ENCODE assay signal across 2 cellular contexts in genomic region chr21:45439901-45440461, GRCh38.
TF ChIP-seq lines count a peak whose summit lies in the region.

No MANE protein-coding gene starts in this region.

TF ChIP-seq in GM23338, 12 proteins besides CTCF, POLR2A, EP300 and RAD21:
- TF ChIP-seq, protein P1, sequence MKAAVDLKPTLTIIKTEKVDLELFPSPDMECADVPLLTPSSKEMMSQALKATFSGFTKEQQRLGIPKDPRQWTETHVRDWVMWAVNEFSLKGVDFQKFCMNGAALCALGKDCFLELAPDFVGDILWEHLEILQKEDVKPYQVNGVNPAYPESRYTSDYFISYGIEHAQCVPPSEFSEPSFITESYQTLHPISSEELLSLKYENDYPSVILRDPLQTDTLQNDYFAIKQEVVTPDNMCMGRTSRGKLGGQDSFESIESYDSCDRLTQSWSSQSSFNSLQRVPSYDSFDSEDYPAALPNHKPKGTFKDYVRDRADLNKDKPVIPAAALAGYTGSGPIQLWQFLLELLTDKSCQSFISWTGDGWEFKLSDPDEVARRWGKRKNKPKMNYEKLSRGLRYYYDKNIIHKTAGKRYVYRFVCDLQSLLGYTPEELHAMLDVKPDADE (IDR thresholded peaks at IDR 0.05), result no peak
- TF ChIP-seq, protein P2, sequence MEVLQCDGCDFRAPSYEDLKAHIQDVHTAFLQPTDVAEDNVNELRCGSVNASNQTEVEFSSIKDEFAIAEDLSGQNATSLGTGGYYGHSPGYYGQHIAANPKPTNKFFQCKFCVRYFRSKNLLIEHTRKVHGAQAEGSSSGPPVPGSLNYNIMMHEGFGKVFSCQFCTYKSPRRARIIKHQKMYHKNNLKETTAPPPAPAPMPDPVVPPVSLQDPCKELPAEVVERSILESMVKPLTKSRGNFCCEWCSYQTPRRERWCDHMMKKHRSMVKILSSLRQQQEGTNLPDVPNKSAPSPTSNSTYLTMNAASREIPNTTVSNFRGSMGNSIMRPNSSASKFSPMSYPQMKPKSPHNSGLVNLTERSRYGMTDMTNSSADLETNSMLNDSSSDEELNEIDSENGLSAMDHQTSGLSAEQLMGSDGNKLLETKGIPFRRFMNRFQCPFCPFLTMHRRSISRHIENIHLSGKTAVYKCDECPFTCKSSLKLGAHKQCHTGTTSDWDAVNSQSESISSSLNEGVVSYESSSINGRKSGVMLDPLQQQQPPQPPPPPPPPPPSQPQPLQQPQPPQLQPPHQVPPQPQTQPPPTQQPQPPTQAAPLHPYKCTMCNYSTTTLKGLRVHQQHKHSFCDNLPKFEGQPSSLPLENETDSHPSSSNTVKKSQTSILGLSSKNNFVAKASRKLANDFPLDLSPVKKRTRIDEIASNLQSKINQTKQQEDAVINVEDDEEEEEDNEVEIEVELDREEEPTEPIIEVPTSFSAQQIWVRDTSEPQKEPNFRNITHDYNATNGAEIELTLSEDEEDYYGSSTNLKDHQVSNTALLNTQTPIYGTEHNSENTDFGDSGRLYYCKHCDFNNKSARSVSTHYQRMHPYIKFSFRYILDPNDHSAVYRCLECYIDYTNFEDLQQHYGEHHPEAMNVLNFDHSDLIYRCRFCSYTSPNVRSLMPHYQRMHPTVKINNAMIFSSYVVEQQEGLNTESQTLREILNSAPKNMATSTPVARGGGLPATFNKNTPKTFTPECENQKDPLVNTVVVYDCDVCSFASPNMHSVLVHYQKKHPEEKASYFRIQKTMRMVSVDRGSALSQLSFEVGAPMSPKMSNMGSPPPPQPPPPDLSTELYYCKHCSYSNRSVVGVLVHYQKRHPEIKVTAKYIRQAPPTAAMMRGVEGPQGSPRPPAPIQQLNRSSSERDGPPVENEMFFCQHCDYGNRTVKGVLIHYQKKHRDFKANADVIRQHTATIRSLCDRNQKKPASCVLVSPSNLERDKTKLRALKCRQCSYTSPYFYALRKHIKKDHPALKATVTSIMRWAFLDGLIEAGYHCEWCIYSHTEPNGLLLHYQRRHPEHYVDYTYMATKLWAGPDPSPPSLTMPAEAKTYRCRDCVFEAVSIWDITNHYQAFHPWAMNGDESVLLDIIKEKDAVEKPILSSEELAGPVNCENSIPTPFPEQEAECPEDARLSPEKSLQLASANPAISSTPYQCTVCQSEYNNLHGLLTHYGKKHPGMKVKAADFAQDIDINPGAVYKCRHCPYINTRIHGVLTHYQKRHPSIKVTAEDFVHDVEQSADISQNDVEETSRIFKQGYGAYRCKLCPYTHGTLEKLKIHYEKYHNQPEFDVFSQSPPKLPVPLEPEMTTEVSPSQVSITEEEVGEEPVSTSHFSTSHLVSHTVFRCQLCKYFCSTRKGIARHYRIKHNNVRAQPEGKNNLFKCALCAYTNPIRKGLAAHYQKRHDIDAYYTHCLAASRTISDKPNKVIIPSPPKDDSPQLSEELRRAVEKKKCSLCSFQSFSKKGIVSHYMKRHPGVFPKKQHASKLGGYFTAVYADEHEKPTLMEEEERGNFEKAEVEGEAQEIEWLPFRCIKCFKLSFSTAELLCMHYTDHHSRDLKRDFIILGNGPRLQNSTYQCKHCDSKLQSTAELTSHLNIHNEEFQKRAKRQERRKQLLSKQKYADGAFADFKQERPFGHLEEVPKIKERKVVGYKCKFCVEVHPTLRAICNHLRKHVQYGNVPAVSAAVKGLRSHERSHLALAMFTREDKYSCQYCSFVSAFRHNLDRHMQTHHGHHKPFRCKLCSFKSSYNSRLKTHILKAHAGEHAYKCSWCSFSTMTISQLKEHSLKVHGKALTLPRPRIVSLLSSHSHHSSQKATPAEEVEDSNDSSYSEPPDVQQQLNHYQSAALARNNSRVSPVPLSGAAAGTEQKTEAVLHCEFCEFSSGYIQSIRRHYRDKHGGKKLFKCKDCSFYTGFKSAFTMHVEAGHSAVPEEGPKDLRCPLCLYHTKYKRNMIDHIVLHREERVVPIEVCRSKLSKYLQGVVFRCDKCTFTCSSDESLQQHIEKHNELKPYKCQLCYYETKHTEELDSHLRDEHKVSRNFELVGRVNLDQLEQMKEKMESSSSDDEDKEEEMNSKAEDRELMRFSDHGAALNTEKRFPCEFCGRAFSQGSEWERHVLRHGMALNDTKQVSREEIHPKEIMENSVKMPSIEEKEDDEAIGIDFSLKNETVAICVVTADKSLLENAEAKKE (CRISPR knock-in tag; IDR thresholded peaks at IDR 0.05), result no peak
- no peak for TF ChIP-seq CREB1 (CRISPR knock-in tag; IDR thresholded peaks at IDR 0.05; ENCODE audit: low read depth)
- TF ChIP-seq ZNF331 (CRISPR knock-in tag; IDR thresholded peaks at IDR 0.05; ENCODE audit: low read depth), result no peak
- TF ChIP-seq JUNB (IDR thresholded peaks at IDR 0.05; ENCODE audit: unreplicated experiment), result no peak
- TF ChIP-seq EZH2 (IDR thresholded peaks at IDR 0.05; ENCODE audit: low read depth, unreplicated experiment), result no peak
- no peak for TF ChIP-seq STAT1 (IDR thresholded peaks at IDR 0.05; ENCODE audit: unreplicated experiment)
- TF ChIP-seq EZH2phosphoT487 (IDR thresholded peaks at IDR 0.05; ENCODE audit: unreplicated experiment), result no peak
- TF ChIP-seq, protein P3, sequence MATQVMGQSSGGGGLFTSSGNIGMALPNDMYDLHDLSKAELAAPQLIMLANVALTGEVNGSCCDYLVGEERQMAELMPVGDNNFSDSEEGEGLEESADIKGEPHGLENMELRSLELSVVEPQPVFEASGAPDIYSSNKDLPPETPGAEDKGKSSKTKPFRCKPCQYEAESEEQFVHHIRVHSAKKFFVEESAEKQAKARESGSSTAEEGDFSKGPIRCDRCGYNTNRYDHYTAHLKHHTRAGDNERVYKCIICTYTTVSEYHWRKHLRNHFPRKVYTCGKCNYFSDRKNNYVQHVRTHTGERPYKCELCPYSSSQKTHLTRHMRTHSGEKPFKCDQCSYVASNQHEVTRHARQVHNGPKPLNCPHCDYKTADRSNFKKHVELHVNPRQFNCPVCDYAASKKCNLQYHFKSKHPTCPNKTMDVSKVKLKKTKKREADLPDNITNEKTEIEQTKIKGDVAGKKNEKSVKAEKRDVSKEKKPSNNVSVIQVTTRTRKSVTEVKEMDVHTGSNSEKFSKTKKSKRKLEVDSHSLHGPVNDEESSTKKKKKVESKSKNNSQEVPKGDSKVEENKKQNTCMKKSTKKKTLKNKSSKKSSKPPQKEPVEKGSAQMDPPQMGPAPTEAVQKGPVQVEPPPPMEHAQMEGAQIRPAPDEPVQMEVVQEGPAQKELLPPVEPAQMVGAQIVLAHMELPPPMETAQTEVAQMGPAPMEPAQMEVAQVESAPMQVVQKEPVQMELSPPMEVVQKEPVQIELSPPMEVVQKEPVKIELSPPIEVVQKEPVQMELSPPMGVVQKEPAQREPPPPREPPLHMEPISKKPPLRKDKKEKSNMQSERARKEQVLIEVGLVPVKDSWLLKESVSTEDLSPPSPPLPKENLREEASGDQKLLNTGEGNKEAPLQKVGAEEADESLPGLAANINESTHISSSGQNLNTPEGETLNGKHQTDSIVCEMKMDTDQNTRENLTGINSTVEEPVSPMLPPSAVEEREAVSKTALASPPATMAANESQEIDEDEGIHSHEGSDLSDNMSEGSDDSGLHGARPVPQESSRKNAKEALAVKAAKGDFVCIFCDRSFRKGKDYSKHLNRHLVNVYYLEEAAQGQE (IDR thresholded peaks at IDR 0.05; ENCODE audit: unreplicated experiment), result no peak
- no peak for TF ChIP-seq POLR2AphosphoS5 (IDR thresholded peaks at IDR 0.05; ENCODE audit: low read depth)
- no peak for TF ChIP-seq ZNF114 (CRISPR knock-in tag; IDR thresholded peaks at IDR 0.05)
- no peak for TF ChIP-seq NANOG (IDR thresholded peaks at IDR 0.05; ENCODE audit: borderline replicate concordance)

TF ChIP-seq in GM12878, 131 proteins besides CTCF, POLR2A, EP300 and RAD21 (continues in another document):
- TF ChIP-seq, protein P4, sequence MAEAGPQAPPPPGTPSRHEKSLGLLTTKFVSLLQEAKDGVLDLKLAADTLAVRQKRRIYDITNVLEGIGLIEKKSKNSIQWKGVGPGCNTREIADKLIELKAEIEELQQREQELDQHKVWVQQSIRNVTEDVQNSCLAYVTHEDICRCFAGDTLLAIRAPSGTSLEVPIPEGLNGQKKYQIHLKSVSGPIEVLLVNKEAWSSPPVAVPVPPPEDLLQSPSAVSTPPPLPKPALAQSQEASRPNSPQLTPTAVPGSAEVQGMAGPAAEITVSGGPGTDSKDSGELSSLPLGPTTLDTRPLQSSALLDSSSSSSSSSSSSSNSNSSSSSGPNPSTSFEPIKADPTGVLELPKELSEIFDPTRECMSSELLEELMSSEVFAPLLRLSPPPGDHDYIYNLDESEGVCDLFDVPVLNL (IDR thresholded peaks at IDR 0.05; ENCODE audit: low read depth, low read length), result no peak
- TF ChIP-seq ZBTB40 (IDR thresholded peaks at IDR 0.05; ENCODE audit: borderline replicate concordance), result no peak
- TF ChIP-seq E4F1 (IDR thresholded peaks at IDR 0.05; ENCODE audit: borderline replicate concordance, partially characterized antibody), result no peak
- TF ChIP-seq, protein P5, sequence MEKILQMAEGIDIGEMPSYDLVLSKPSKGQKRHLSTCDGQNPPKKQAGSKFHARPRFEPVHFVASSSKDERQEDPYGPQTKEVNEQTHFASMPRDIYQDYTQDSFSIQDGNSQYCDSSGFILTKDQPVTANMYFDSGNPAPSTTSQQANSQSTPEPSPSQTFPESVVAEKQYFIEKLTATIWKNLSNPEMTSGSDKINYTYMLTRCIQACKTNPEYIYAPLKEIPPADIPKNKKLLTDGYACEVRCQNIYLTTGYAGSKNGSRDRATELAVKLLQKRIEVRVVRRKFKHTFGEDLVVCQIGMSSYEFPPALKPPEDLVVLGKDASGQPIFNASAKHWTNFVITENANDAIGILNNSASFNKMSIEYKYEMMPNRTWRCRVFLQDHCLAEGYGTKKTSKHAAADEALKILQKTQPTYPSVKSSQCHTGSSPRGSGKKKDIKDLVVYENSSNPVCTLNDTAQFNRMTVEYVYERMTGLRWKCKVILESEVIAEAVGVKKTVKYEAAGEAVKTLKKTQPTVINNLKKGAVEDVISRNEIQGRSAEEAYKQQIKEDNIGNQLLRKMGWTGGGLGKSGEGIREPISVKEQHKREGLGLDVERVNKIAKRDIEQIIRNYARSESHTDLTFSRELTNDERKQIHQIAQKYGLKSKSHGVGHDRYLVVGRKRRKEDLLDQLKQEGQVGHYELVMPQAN (conservative IDR thresholded peaks at IDR 0.05), result no peak
- no peak for TF ChIP-seq EZH2 (IDR thresholded peaks at IDR 0.05; ENCODE audit: borderline replicate concordance, control insufficient read depth, low read depth, low read length)
- no peak for TF ChIP-seq IRF3 (IDR thresholded peaks at IDR 0.05)
- no peak for TF ChIP-seq ETV6 (conservative IDR thresholded peaks at IDR 0.05 in 1 of 2, IDR thresholded peaks at IDR 0.05 in 1 of 2; ENCODE audit: borderline replicate concordance in 1 of 2, low read depth in 1 of 2)
- TF ChIP-seq BHLHE40 (IDR thresholded peaks at IDR 0.05; ENCODE audit: borderline replicate concordance in 1 of 2, low read depth in 2 of 2, low read length in 1 of 2), result no peak
- no peak for TF ChIP-seq POU2F2 (IDR thresholded peaks at IDR 0.05; ENCODE audit: borderline replicate concordance, low read depth, low read length)
